ENCODE assay signal across 1 cellular context in genomic region chr17:73187203-73187769, GRCh38.
A peak's percentile ranks its signal among the peaks of the same experiment; 100 is the strongest.
TF ChIP-seq lines count a peak whose summit lies in the region.

No MANE protein-coding gene starts in this region.

TF ChIP-seq in HepG2, 621 proteins besides CTCF, POLR2A, EP300 and RAD21 (continued from another document and continues in another):
- TF ChIP-seq, protein P1, sequence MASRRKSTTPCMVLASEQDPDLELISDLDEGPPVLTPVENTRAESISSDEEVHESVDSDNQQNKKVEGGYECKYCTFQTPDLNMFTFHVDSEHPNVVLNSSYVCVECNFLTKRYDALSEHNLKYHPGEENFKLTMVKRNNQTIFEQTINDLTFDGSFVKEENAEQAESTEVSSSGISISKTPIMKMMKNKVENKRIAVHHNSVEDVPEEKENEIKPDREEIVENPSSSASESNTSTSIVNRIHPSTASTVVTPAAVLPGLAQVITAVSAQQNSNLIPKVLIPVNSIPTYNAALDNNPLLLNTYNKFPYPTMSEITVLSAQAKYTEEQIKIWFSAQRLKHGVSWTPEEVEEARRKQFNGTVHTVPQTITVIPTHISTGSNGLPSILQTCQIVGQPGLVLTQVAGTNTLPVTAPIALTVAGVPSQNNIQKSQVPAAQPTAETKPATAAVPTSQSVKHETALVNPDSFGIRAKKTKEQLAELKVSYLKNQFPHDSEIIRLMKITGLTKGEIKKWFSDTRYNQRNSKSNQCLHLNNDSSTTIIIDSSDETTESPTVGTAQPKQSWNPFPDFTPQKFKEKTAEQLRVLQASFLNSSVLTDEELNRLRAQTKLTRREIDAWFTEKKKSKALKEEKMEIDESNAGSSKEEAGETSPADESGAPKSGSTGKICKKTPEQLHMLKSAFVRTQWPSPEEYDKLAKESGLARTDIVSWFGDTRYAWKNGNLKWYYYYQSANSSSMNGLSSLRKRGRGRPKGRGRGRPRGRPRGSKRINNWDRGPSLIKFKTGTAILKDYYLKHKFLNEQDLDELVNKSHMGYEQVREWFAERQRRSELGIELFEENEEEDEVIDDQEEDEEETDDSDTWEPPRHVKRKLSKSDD (CRISPR knock-in tag; IDR thresholded peaks at IDR 0.05; ENCODE audit: low read depth), result peak; percentile 67; the same call in 1 of the 2 replicates
- TF ChIP-seq ZKSCAN8 (CRISPR knock-in tag; IDR thresholded peaks at IDR 0.05; ENCODE audit: borderline replicate concordance), result peak; percentile 70
- 0 out of 2 replicates have a peak, but pooled peaks have one; percentile 22 for TF ChIP-seq POLR2AphosphoS5 (IDR thresholded peaks at IDR 0.05; ENCODE audit: low read depth, low read length)
- peak; percentile 40; the same call in 1 of the 2 replicates for TF ChIP-seq ZNF605 (CRISPR knock-in tag; IDR thresholded peaks at IDR 0.05)
- no peak for TF ChIP-seq XBP1 (CRISPR knock-in tag; IDR thresholded peaks at IDR 0.05)
- peak; percentile 85 for TF ChIP-seq ZNF564 (CRISPR knock-in tag; IDR thresholded peaks at IDR 0.05)
- 0 out of 2 replicates have a peak, but pooled peaks have one; percentile 63 for TF ChIP-seq SATB2 (CRISPR knock-in tag; IDR thresholded peaks at IDR 0.05)
- TF ChIP-seq FOXC1 (CRISPR knock-in tag; IDR thresholded peaks at IDR 0.05; ENCODE audit: borderline replicate concordance), result peak; percentile 25; the same call in 1 of the 2 replicates
- peak; percentile 100 for TF ChIP-seq GATA4 (IDR thresholded peaks at IDR 0.05; ENCODE audit: borderline replicate concordance, low read depth)
- peak; percentile 100 for TF ChIP-seq CBFB (CRISPR knock-in tag; IDR thresholded peaks at IDR 0.05)
- TF ChIP-seq ZNF75D (CRISPR knock-in tag; IDR thresholded peaks at IDR 0.05; ENCODE audit: borderline replicate concordance), result no peak
- TF ChIP-seq ZNF260 (CRISPR knock-in tag; IDR thresholded peaks at IDR 0.05; ENCODE audit: borderline replicate concordance, low read depth), result no peak
- TF ChIP-seq ZXDC (CRISPR knock-in tag; IDR thresholded peaks at IDR 0.05), result no peak
- TF ChIP-seq ZBTB7B (CRISPR knock-in tag; IDR thresholded peaks at IDR 0.05), result peak; percentile 88; the same call in 1 of the 2 replicates
- no peak for TF ChIP-seq SRSF4 (IDR thresholded peaks at IDR 0.05; ENCODE audit: low read depth, low read length, poor library complexity, severe bottlenecking)
- no peak for TF ChIP-seq ZMAT5 (CRISPR knock-in tag; IDR thresholded peaks at IDR 0.05; ENCODE audit: borderline replicate concordance, low read depth)
- TF ChIP-seq MLX (CRISPR knock-in tag; IDR thresholded peaks at IDR 0.05), result peak; percentile 73
- TF ChIP-seq, protein P2, sequence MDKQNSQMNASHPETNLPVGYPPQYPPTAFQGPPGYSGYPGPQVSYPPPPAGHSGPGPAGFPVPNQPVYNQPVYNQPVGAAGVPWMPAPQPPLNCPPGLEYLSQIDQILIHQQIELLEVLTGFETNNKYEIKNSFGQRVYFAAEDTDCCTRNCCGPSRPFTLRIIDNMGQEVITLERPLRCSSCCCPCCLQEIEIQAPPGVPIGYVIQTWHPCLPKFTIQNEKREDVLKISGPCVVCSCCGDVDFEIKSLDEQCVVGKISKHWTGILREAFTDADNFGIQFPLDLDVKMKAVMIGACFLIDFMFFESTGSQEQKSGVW (CRISPR knock-in tag; IDR thresholded peaks at IDR 0.05; ENCODE audit: borderline replicate concordance), result no peak
- no peak for TF ChIP-seq CENPT (CRISPR knock-in tag; IDR thresholded peaks at IDR 0.05; ENCODE audit: low read depth)
- 0 out of 2 replicates have a peak, but pooled peaks have one; percentile 35 for TF ChIP-seq HNRNPL (IDR thresholded peaks at IDR 0.05; ENCODE audit: low read depth, low read length)
- no peak for TF ChIP-seq CERS6 (CRISPR knock-in tag; IDR thresholded peaks at IDR 0.05)
- TF ChIP-seq MED13 (CRISPR knock-in tag; IDR thresholded peaks at IDR 0.05), result peak; percentile 83
- TF ChIP-seq TARDBP (CRISPR knock-in tag; IDR thresholded peaks at IDR 0.05), result peak; percentile 99
- TF ChIP-seq NCOA5 (CRISPR knock-in tag; IDR thresholded peaks at IDR 0.05), result no peak
- no peak for TF ChIP-seq ZNF558 (CRISPR knock-in tag; IDR thresholded peaks at IDR 0.05; ENCODE audit: borderline replicate concordance)
- TF ChIP-seq ZNF776 (CRISPR knock-in tag; IDR thresholded peaks at IDR 0.05), result no peak
- TF ChIP-seq, protein P3, sequence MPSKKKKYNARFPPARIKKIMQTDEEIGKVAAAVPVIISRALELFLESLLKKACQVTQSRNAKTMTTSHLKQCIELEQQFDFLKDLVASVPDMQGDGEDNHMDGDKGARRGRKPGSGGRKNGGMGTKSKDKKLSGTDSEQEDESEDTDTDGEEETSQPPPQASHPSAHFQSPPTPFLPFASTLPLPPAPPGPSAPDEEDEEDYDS (CRISPR knock-in tag; IDR thresholded peaks at IDR 0.05), result peak; percentile 40
- peak; percentile 95 for TF ChIP-seq MEIS2 (CRISPR knock-in tag; IDR thresholded peaks at IDR 0.05)
- TF ChIP-seq ZFP1 (CRISPR knock-in tag; IDR thresholded peaks at IDR 0.05), result peak; percentile 79; the same call in 1 of the 2 replicates
- peak; percentile 53; the same call in 1 of the 2 replicates for TF ChIP-seq ARNT2 (CRISPR knock-in tag; IDR thresholded peaks at IDR 0.05; ENCODE audit: low read depth)
- TF ChIP-seq GMEB2 (CRISPR knock-in tag; IDR thresholded peaks at IDR 0.05; ENCODE audit: low read depth), result no peak
- TF ChIP-seq SRY (CRISPR knock-in tag; IDR thresholded peaks at IDR 0.05), result no peak
- peak; percentile 60 for TF ChIP-seq PBX2 (CRISPR knock-in tag; IDR thresholded peaks at IDR 0.05)
- TF ChIP-seq SIX4 (CRISPR knock-in tag; IDR thresholded peaks at IDR 0.05), result peak; percentile 98
- no peak for TF ChIP-seq RBFOX2 (IDR thresholded peaks at IDR 0.05; ENCODE audit: low read depth, low read length)
- peak; percentile 99 for TF ChIP-seq NR2F2 (IDR thresholded peaks at IDR 0.05; ENCODE audit: borderline replicate concordance, low read depth)
- TF ChIP-seq HDAC6 (IDR thresholded peaks at IDR 0.05; ENCODE audit: low read depth, low read length), result no peak
- TF ChIP-seq ZNF333 (CRISPR knock-in tag; IDR thresholded peaks at IDR 0.05; ENCODE audit: borderline replicate concordance), result no peak
- TF ChIP-seq IRF9 (CRISPR knock-in tag; IDR thresholded peaks at IDR 0.05; ENCODE audit: borderline replicate concordance), result no peak
- TF ChIP-seq, protein P4, sequence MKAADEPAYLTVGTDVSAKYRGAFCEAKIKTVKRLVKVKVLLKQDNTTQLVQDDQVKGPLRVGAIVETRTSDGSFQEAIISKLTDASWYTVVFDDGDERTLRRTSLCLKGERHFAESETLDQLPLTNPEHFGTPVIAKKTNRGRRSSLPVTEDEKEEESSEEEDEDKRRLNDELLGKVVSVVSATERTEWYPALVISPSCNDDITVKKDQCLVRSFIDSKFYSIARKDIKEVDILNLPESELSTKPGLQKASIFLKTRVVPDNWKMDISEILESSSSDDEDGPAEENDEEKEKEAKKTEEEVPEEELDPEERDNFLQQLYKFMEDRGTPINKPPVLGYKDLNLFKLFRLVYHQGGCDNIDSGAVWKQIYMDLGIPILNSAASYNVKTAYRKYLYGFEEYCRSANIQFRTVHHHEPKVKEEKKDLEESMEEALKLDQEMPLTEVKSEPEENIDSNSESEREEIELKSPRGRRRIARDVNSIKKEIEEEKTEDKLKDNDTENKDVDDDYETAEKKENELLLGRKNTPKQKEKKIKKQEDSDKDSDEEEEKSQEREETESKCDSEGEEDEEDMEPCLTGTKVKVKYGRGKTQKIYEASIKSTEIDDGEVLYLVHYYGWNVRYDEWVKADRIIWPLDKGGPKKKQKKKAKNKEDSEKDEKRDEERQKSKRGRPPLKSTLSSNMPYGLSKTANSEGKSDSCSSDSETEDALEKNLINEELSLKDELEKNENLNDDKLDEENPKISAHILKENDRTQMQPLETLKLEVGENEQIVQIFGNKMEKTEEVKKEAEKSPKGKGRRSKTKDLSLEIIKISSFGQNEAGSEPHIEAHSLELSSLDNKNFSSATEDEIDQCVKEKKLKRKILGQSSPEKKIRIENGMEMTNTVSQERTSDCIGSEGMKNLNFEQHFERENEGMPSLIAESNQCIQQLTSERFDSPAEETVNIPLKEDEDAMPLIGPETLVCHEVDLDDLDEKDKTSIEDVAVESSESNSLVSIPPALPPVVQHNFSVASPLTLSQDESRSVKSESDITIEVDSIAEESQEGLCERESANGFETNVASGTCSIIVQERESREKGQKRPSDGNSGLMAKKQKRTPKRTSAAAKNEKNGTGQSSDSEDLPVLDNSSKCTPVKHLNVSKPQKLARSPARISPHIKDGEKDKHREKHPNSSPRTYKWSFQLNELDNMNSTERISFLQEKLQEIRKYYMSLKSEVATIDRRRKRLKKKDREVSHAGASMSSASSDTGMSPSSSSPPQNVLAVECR (CRISPR knock-in tag; IDR thresholded peaks at IDR 0.05; ENCODE audit: borderline replicate concordance), result peak; percentile 70; the same call in 1 of the 2 replicates
- TF ChIP-seq ZNF24 (IDR thresholded peaks at IDR 0.05), result no peak
- TF ChIP-seq SKI (IDR thresholded peaks at IDR 0.05; ENCODE audit: partially characterized antibody), result peak; percentile 51
- TF ChIP-seq ZNF17 (CRISPR knock-in tag; IDR thresholded peaks at IDR 0.05), result no peak
- no peak for TF ChIP-seq KDM5A (IDR thresholded peaks at IDR 0.05; ENCODE audit: borderline replicate concordance, low read length)
- no peak for TF ChIP-seq ZNF121 (CRISPR knock-in tag; IDR thresholded peaks at IDR 0.05)
- TF ChIP-seq ONECUT2 (CRISPR knock-in tag; IDR thresholded peaks at IDR 0.05), result peak; percentile 87
- no peak for TF ChIP-seq ZNF83 (CRISPR knock-in tag; IDR thresholded peaks at IDR 0.05; ENCODE audit: borderline replicate concordance)
- TF ChIP-seq ZSCAN22 (CRISPR knock-in tag; IDR thresholded peaks at IDR 0.05), result no peak
- peak; percentile 76; the same call in 1 of the 2 replicates for TF ChIP-seq REL (CRISPR knock-in tag; conservative IDR thresholded peaks at IDR 0.05)
